ENCODE assay signal across 33 cellular contexts in genomic region chr20:47527004-47527800, GRCh38. TPM values are rescaled to one million over a fixed set of nuclear protein-coding genes. Genes with fewer than 3 reads are reported as not detected.
DNase-seq lines count a peak whose midpoint lies in the region; ATAC-seq, FAIRE-seq and TF ChIP-seq lines count a peak whose summit lies in the region.
"Had no signal": no experiment of that assay in that cellular context is flagged by ENCODE, and none has a peak within 500 bp of the region (broad histone marks: within the 10 kb centered on the region; RNA-seq: fewer than 3 reads in every experiment).

No MANE protein-coding gene starts in this region.

- intact Hi-C loops in HepG2 (cut with micrococcal nuclease; ENCODE audit: unreplicated experiment), result no loop called here
- intact Hi-C loops in right lobe of liver (cut with DNase I), result no loop called here
- intact Hi-C loops in K562 (cut with micrococcal nuclease), result no loop called here
- intact Hi-C loops in esophagus squamous epithelium (cut with DNase I), result no loop called here

- CTCF ChIA-PET in HepG2 (lab: Yijun Ruan, JAX; ENCODE audit: low intra/inter-chr PET ratio, low total read pairs) (no interaction called here), K562 (lab: Yijun Ruan, JAX; ENCODE audit: low intra/inter-chr PET ratio) (no interaction called here)

- no peak overlapping the region for H3K9ac ChIP-seq in HepG2 (ENCODE audit: insufficient read depth, low read depth, low read length)
- no peak overlapping the region for H3K9ac ChIP-seq in K562 (ENCODE audit: insufficient read depth in 1 of 2, low read depth in 2 of 2, low read length in 2 of 2)

- peaks cover 54% of the 10 kb centered on the region for H3K4me1 Mint-ChIP-seq in stimulated activated memory B cell treated with anti-CD40 and anti-IgM and Interleukin-4, amounts not matched to agents 10 μg/mL and 1 μg/mL and 100 μg/mL, for 72 hours
- H3K4me1 Mint-ChIP-seq: GM23338 had no signal

- ATAC-seq in HepG2 (no peak), right lobe of liver (no peak), K562 (no peak), HG02623 (IDR thresholded peaks at IDR 0.05; ENCODE audit: unreplicated experiment) (no peak)
- no peak for ATAC-seq in stimulated activated memory B cell treated with anti-CD40 and anti-IgM and Interleukin-4, amounts not matched to agents 10 μg/mL and 1 μg/mL and 100 μg/mL, for 72 hours
- ATAC-seq: body of pancreas, gastrocnemius medialis, GM23338, psoas muscle had no signal

- no peak for TF ChIP-seq POLR2A in HepG2 (IDR thresholded peaks at IDR 0.05; ENCODE audit: insufficient read depth in 1 of 2, low read depth in 2 of 2, low read length in 2 of 2)
- TF ChIP-seq POLR2A in right lobe of liver (IDR thresholded peaks at IDR 0.05), result no peak
- no peak for TF ChIP-seq POLR2A in K562 (conservative IDR thresholded peaks at IDR 0.05)
- no peak for TF ChIP-seq POLR2A in esophagus squamous epithelium (IDR thresholded peaks at IDR 0.05)

- no peak overlapping the region for H3K4me3 ChIP-seq in HepG2 (replicated peaks in 1 of 3; ENCODE audit: insufficient read depth in 1 of 3, low read depth in 2 of 3, low read length in 3 of 3)
- H3K4me3 ChIP-seq in right lobe of liver, result no peak overlapping the region
- H3K4me3 ChIP-seq in LNCaP clone FGC (ENCODE audit: low read depth, low read length), result no peak overlapping the region
- no peak overlapping the region for H3K4me3 ChIP-seq in K562
- H3K4me3 ChIP-seq in esophagus squamous epithelium, result no peak overlapping the region
- H3K4me3 ChIP-seq: body of pancreas, dorsolateral prefrontal cortex, gastrocnemius medialis, GM23338, psoas muscle, sigmoid colon, SK-N-MC had no signal

- peak overlapping the region; percentile 10 for H3K27ac Mint-ChIP-seq in stimulated activated memory B cell treated with anti-CD40 and anti-IgM and Interleukin-4, amounts not matched to agents 10 μg/mL and 1 μg/mL and 100 μg/mL, for 72 hours
- H3K27ac Mint-ChIP-seq: activated CD4-positive, alpha-beta memory T cell treated with anti-CD3 and anti-CD28 coated beads, Interleukin-2, amount 10 ng/mL, durations not matched to agents 7 days and 5 days; GM23338; T-helper 1 cell treated with Interleukin-12 subunit alpha and Interleukin-12 subunit beta and Interleukin-4 antibody, amounts not matched to agents 30 μg/mL and 1 μg/mL, for 36 hours; type B pancreatic cell had no signal

- H3K27ac ChIP-seq in HepG2 (ENCODE audit: extremely low read length, insufficient read depth, low read length) (no peak overlapping the region), right lobe of liver (no peak overlapping the region), K562 (ENCODE audit: extremely low read depth, low read depth, low read length) (no peak overlapping the region), esophagus squamous epithelium (peak overlapping the region in 1 of 4 donors; percentile 16)
- H3K27ac ChIP-seq: body of pancreas, dorsolateral prefrontal cortex, gastrocnemius medialis, psoas muscle, sigmoid colon, SK-N-MC had no signal

- in situ Hi-C loops in HepG2 (cut with HindIII; ENCODE audit: extremely low pct_ligation_motif_present, low pct_unique_long_range_greater_than_20kb), result no loop called here
- in situ Hi-C loops in K562 (cut with MboI), result no loop called here

- H3K36me3 ChIP-seq in HepG2 (replicated peaks in 1 of 2; ENCODE audit: control insufficient read depth in 1 of 2, insufficient read depth in 2 of 2, low read length in 2 of 2) (peaks cover 4 to 18% of the 10 kb centered on the region in 2 experiments), right lobe of liver (no peaks in the 10 kb centered on the region), K562 (ENCODE audit: control insufficient read depth, insufficient read depth, low read length) (no peaks in the 10 kb centered on the region), esophagus squamous epithelium (peaks cover 0 to 18% (median 0%) of the 10 kb centered on the region in 3 donors)
- H3K36me3 ChIP-seq: gastrocnemius medialis, sigmoid colon had no signal

- TF ChIP-seq CTCF in HepG2 (CRISPR knock-in tag; IDR thresholded peaks at IDR 0.05) (no peak), right lobe of liver (IDR thresholded peaks at IDR 0.05) (no peak), LNCaP clone FGC (IDR thresholded peaks at IDR 0.05; ENCODE audit: control insufficient read depth, extremely low read depth, insufficient read depth) (no peak), K562 (IDR thresholded peaks at IDR 0.05 in 2 of 3, conservative IDR thresholded peaks at IDR 0.05 in 1 of 3; ENCODE audit: insufficient read depth in 2 of 3, low read depth in 1 of 3, low read length in 3 of 3) (no peak), esophagus squamous epithelium (IDR thresholded peaks at IDR 0.05) (no peak)

- H3K36me3 Mint-ChIP-seq in stimulated activated memory B cell treated with anti-CD40 and anti-IgM and Interleukin-4, amounts not matched to agents 10 μg/mL and 1 μg/mL and 100 μg/mL, for 72 hours, result peaks cover 58% of the 10 kb centered on the region

- H3K27me3 ChIP-seq in HepG2 (ENCODE audit: control insufficient read depth in 1 of 2, insufficient read depth in 2 of 2, low read length in 2 of 2) (no peaks in the 10 kb centered on the region), right lobe of liver (no peaks in the 10 kb centered on the region), K562 (ENCODE audit: control insufficient read depth in 2 of 2, insufficient read depth in 2 of 2, low read length in 2 of 2) (no peaks in the 10 kb centered on the region), esophagus squamous epithelium (no peaks in the 10 kb centered on the region)
- H3K27me3 ChIP-seq: body of pancreas, dorsolateral prefrontal cortex, gastrocnemius medialis, sigmoid colon had no signal

- TF ChIP-seq EP300 in HepG2 (IDR thresholded peaks at IDR 0.05; ENCODE audit: low read depth in 2 of 2, low read length in 2 of 2), result no peak
- no peak for TF ChIP-seq EP300 in HepG2 (CRISPR knock-in tag; IDR thresholded peaks at IDR 0.05; ENCODE audit: borderline replicate concordance)
- TF ChIP-seq EP300 in K562 (IDR thresholded peaks at IDR 0.05; ENCODE audit: low read length), result no peak

- no peak overlapping the region for H3K4me2 ChIP-seq in HepG2 (ENCODE audit: low read depth, low read length)
- no peak overlapping the region for H3K4me2 ChIP-seq in K562 (ENCODE audit: insufficient read depth, low read length)
- H3K4me2 ChIP-seq: GM23338 had no signal

- no peaks in the 10 kb centered on the region for H3K27me3 Mint-ChIP-seq in stimulated activated memory B cell treated with anti-CD40 and anti-IgM and Interleukin-4, amounts not matched to agents 10 μg/mL and 1 μg/mL and 100 μg/mL, for 72 hours
- H3K27me3 Mint-ChIP-seq: activated CD4-positive, alpha-beta memory T cell treated with anti-CD3 and anti-CD28 coated beads, Interleukin-2, amount 10 ng/mL, durations not matched to agents 7 days and 5 days; type B pancreatic cell had no signal

- DNase-seq in HepG2 (ENCODE audit: low spot score) (no peak), right lobe of liver (no peak), LNCaP clone FGC (ENCODE audit: low read depth) (peak; percentile 28), K562 (ENCODE audit: extremely low read depth in 1 of 4, low spot score in 3 of 4) (no peak), esophagus squamous epithelium (lab: John Stamatoyannopoulos, UW) (no peak)
- DNase-seq in central memory CD4-positive, alpha-beta T cell, result no peak
- DNase-seq: activated CD4-positive, alpha-beta memory T cell treated with anti-CD3 and anti-CD28 coated beads, Interleukin-2, amount 10 ng/mL, durations not matched to agents 7 days and 5 days; activated gamma-delta T cell; body of pancreas; Calu3; DMS79 treated with DMSO at 0.1 percent for 48 hours; dorsolateral prefrontal cortex; gastrocnemius medialis; GDM1; IMR-90; NCI-H1092; NCI-H187; NCI-H2171; NCI-H510A; occipital lobe; psoas muscle; RPMI8226; sigmoid colon; stimulated activated CD4-positive, alpha-beta T cell treated with anti-CD3 and anti-CD28 coated beads, Interleukin-12 subunit alpha, Interleukin-12 subunit beta, amount 100 ng/mL, for 4 hours; stimulated activated CD4-positive, alpha-beta T cell treated with anti-CD3 and anti-CD28 coated beads, Interleukin-2, amount 100 ng/mL, for 48 hours; substantia nigra had no signal

- WGBS in HepG2 (ENCODE audit: low lambda C conversion rate), result 98% methylated on average over 5 of the region's 5 CpGs
- WGBS in right lobe of liver (ENCODE audit: insufficient coverage, low coverage, low lambda C conversion rate, missing lambda C conversion rate), result 91% methylated on average over 5 of the region's 5 CpGs
- WGBS in K562 (ENCODE audit: insufficient coverage, low coverage, missing lambda C conversion rate), result 95% methylated on average over 5 of the region's 5 CpGs
- 79 to 84% methylated on average over 5 of the region's 5 CpGs for WGBS in esophagus squamous epithelium, 2 donors

- H3K79me2 ChIP-seq in HepG2 (ENCODE audit: insufficient read depth, low read length), result peaks cover 82% of the 10 kb centered on the region
- H3K79me2 ChIP-seq in K562 (ENCODE audit: control insufficient read depth, insufficient read depth, low read length), result peaks cover 54% of the 10 kb centered on the region

- FAIRE-seq in HepG2 (lab: Jason Lieb, UNC) (no peak), K562 (lab: Jason Lieb, UNC) (no peak)
- FAIRE-seq: endometrium had no signal

- H3K4me1 ChIP-seq in HepG2 (ENCODE audit: insufficient read depth, low read length) (peaks cover 36% of the 10 kb centered on the region), right lobe of liver (no peaks in the 10 kb centered on the region), K562 (replicated peaks in 1 of 2; ENCODE audit: control insufficient read depth in 2 of 2, insufficient read depth in 2 of 2, low read length in 2 of 2) (peaks cover 10 to 14% of the 10 kb centered on the region in 2 experiments; a peak in 4 of 5 replicates), esophagus squamous epithelium (peaks cover 0 to 30% (median 4%) of the 10 kb centered on the region in 3 donors)
- H3K4me1 ChIP-seq: body of pancreas had no signal

- TF ChIP-seq RAD21 in HepG2 (CRISPR knock-in tag; IDR thresholded peaks at IDR 0.05), result no peak
- no peak for TF ChIP-seq RAD21 in K562 (CRISPR knock-in tag; conservative IDR thresholded peaks at IDR 0.05 in 1 of 2, IDR thresholded peaks at IDR 0.05 in 1 of 2)

- no peak overlapping the region for H3K4me3 Mint-ChIP-seq in stimulated activated memory B cell treated with anti-CD40 and anti-IgM and Interleukin-4, amounts not matched to agents 10 μg/mL and 1 μg/mL and 100 μg/mL, for 72 hours
- H3K4me3 Mint-ChIP-seq: activated CD4-positive, alpha-beta memory T cell treated with anti-CD3 and anti-CD28 coated beads, Interleukin-2, amount 10 ng/mL, durations not matched to agents 7 days and 5 days; GM23338; T-helper 1 cell treated with Interleukin-12 subunit alpha and Interleukin-12 subunit beta and Interleukin-4 antibody, amounts not matched to agents 30 μg/mL and 1 μg/mL, for 36 hours; type B pancreatic cell had no signal

- no peak overlapping the region for H2AFZ ChIP-seq in HepG2 (ENCODE audit: low read length)
- H2AFZ ChIP-seq in K562 (ENCODE audit: low read depth, low read length), result no peak overlapping the region
- H2AFZ ChIP-seq: GM23338 had no signal

- H4K20me1 ChIP-seq in HepG2 (ENCODE audit: insufficient read depth, low read length) (peaks cover 11% of the 10 kb centered on the region; the same call in 1 of the 2 replicates), K562 (replicated peaks; ENCODE audit: control insufficient read depth, insufficient read depth, low read length) (no peaks in the 10 kb centered on the region)

- H3K9me3 Mint-ChIP-seq in stimulated activated memory B cell treated with anti-CD40 and anti-IgM and Interleukin-4, amounts not matched to agents 10 μg/mL and 1 μg/mL and 100 μg/mL, for 72 hours, result peaks cover 2% of the 10 kb centered on the region

- no peaks in the 10 kb centered on the region for H3K9me1 ChIP-seq in K562 (ENCODE audit: control insufficient read depth, insufficient read depth, low read length)

- H3K9me3 ChIP-seq in HepG2 (ENCODE audit: low read length), result peaks cover 10% of the 10 kb centered on the region; the same call in 1 of the 2 replicates
- no peaks in the 10 kb centered on the region for H3K9me3 ChIP-seq in right lobe of liver
- peaks cover 7% of the 10 kb centered on the region for H3K9me3 ChIP-seq in K562 (replicated peaks; ENCODE audit: control insufficient read depth, insufficient read depth, low read depth, low read length)
- peaks cover 0 to 8% (median 0%) of the 10 kb centered on the region in 3 donors for H3K9me3 ChIP-seq in esophagus squamous epithelium
- H3K9me3 ChIP-seq: body of pancreas, gastrocnemius medialis, sigmoid colon had no signal

- BruUV-seq in HepG2 (replicated peaks; lab: Mats Ljungman, UMichigan) (no TSS peak), K562 (replicated peaks; lab: Mats Ljungman, UMichigan) (no TSS peak)

- POLR2A ChIA-PET in HepG2 (lab: Yijun Ruan, JAX) (interaction anchor here (1.1 to 1.7 kb wide), 2 partner anchors 12 to 26 kb away, joined by 3 to 6 read pairs; partner anchors contain the start of gene NCOA3), K562 (lab: Yijun Ruan, JAX) (interaction anchor here (1.1 to 1.8 kb wide), 2 partner anchors 11 to 24 kb away, joined by 3 to 4 read pairs; no protein-coding TSS in a partner anchor)

RNA-seq across cellular contexts. Expression of gene NCOA3, which starts 25.5 kb away (rescaled TPM):
- total RNA-seq in HepG2 (2016; rRNA removed; fragmentation: Illumina TruSeq; extraction: Trizol) (56.8 and 76.2 TPM in 2 replicates), right lobe of liver (10 to 100 TPM; 11.2 to 15.1 (median 13.8) TPM), K562 (2014; rRNA removed) (12.1 and 12.4 TPM in 2 replicates), K562 (2014; rRNA removed; fragmentation: Illumina TruSeq; extraction: Trizol) (16.1 and 19.6 TPM in 2 replicates), K562 (2015; rRNA removed; fragmentation: Illumina TruSeq; extraction: Trizol) (17.1 and 17.2 TPM in 2 replicates), K562 (2021) (15.3 and 17.0 TPM in 2 replicates), esophagus squamous epithelium (10 to 100 TPM; 26.7 to 40.2 (median 34.5) TPM)
- 30.2 and 36.5 TPM in 2 replicates for total RNA-seq in HepG2 (2016; cell fraction: cytosol; rRNA removed; fragmentation: Illumina TruSeq; extraction: Trizol; ENCODE audit: low read depth)
- 56.0 and 74.0 TPM in 2 replicates for total RNA-seq in HepG2 (2016; cell fraction: insoluble cytoplasmic fraction; rRNA removed; fragmentation: Illumina TruSeq; extraction: Trizol)
- 34.2 and 36.7 TPM in 2 replicates for total RNA-seq in HepG2 (2016; cell fraction: membrane; rRNA removed; fragmentation: Illumina TruSeq; extraction: Trizol)
- total RNA-seq in HepG2 (2016; cell fraction: nucleus; rRNA removed; fragmentation: Illumina TruSeq; extraction: Trizol), result 59.3 and 64.3 TPM in 2 replicates
- polyA plus RNA-seq in HepG2 (2011; rRNA removed) (25.0 and 35.0 TPM in 2 replicates), K562 (2011; rRNA removed) (24.3 and 24.7 TPM in 2 replicates), K562 (2014; fragmentation: Illumina TruSeq; extraction: Trizol) (12.5 and 14.4 TPM in 2 replicates), K562 (2014; fragmentation: Nextera tagmentation; extraction: Ambion mirVana) (1 to 10 TPM; 3.2 to 4.7 TPM), K562 (2014; rRNA removed) (11.6 and 12.2 TPM in 2 replicates)
- polyA plus RNA-seq in HepG2 (2011; cell fraction: cytosol; rRNA removed), result 17.2 and 18.9 TPM in 2 replicates
- polyA plus RNA-seq in HepG2 (2011; cell fraction: nucleus; rRNA removed), result 36.9 and 40.6 TPM in 2 replicates
- polyA plus RNA-seq in HepG2 (2012), result 22.6 and 26.9 TPM in 2 replicates
- 2.0 and 2.4 TPM in 2 replicates for polyA plus RNA-seq in HepG2 (2016; cell fraction: cytosol; fragmentation: Illumina TruSeq; extraction: Trizol; ENCODE audit: low read depth)
- 40.1 and 40.4 TPM in 2 replicates for polyA plus RNA-seq in HepG2 (2016; cell fraction: insoluble cytoplasmic fraction; fragmentation: Illumina TruSeq; extraction: Trizol; ENCODE audit: low read depth)
- 5.5 and 5.7 TPM in 2 replicates for polyA plus RNA-seq in HepG2 (2016; cell fraction: membrane; fragmentation: Illumina TruSeq; extraction: Trizol; ENCODE audit: low read depth)
- 53.5 and 57.7 TPM in 2 replicates for polyA plus RNA-seq in HepG2 (2016; cell fraction: nucleus; fragmentation: Illumina TruSeq; extraction: Trizol; ENCODE audit: insufficient read depth, low read depth)
- 49.8 and 56.6 TPM in 2 replicates for polyA minus RNA-seq in HepG2 (2011; rRNA and poly(A)+ RNA removed; ENCODE audit: low replicate concordance)
- 41.6 and 42.5 TPM in 2 replicates for polyA minus RNA-seq in HepG2 (2011; cell fraction: cytosol; rRNA and poly(A)+ RNA removed)
- polyA minus RNA-seq in HepG2 (2011; cell fraction: nucleus; rRNA and poly(A)+ RNA removed), result 75.8 and 76.3 TPM in 2 replicates
- 42.2 and 88.7 TPM in 2 replicates for total RNA-seq in K562 (2011; cell fraction: chromatin; rRNA removed; ENCODE audit: low replicate concordance)
- total RNA-seq in K562 (2011; cell fraction: nucleolus; rRNA removed), result 19.5 and 23.2 TPM in 2 replicates
- 36.6 and 49.6 TPM in 2 replicates for total RNA-seq in K562 (2011; cell fraction: nucleoplasm; rRNA removed)
- polyA plus RNA-seq in K562 (2011; cell fraction: cytosol; rRNA removed), result 11.6 and 17.3 TPM in 2 replicates
- polyA plus RNA-seq in K562 (2011; cell fraction: nucleus; rRNA removed), result 34.8 and 45.8 TPM in 2 replicates
- 9.0 and 14.7 TPM in 2 replicates for polyA plus RNA-seq in K562 (2012)
- polyA minus RNA-seq in K562 (2011; rRNA and poly(A)+ RNA removed), result 37.1 and 46.6 TPM in 2 replicates
- polyA minus RNA-seq in K562 (2011; cell fraction: cytosol; rRNA and poly(A)+ RNA removed), result 16.8 and 20.7 TPM in 2 replicates
- 13.1 and 32.8 TPM in 2 replicates for polyA minus RNA-seq in K562 (2011; cell fraction: nucleus; rRNA and poly(A)+ RNA removed)

Comparison
In these comparisons a context has a peak if more than half of its experiments do, and no peak if none do; other contexts are left out.
1. Of the 241 proteins assayed by ChIP-seq in both HepG2 and K562: peak only in HepG2: ELF4 and MAFF; only in K562: CBX5 and ZBTB8A; in both: none; in neither: 234; mixed calls (peak in some experiments, not most) for 3.